8 cellular contexts compared by ENCODE assay signal in the genomic region with DNA sequence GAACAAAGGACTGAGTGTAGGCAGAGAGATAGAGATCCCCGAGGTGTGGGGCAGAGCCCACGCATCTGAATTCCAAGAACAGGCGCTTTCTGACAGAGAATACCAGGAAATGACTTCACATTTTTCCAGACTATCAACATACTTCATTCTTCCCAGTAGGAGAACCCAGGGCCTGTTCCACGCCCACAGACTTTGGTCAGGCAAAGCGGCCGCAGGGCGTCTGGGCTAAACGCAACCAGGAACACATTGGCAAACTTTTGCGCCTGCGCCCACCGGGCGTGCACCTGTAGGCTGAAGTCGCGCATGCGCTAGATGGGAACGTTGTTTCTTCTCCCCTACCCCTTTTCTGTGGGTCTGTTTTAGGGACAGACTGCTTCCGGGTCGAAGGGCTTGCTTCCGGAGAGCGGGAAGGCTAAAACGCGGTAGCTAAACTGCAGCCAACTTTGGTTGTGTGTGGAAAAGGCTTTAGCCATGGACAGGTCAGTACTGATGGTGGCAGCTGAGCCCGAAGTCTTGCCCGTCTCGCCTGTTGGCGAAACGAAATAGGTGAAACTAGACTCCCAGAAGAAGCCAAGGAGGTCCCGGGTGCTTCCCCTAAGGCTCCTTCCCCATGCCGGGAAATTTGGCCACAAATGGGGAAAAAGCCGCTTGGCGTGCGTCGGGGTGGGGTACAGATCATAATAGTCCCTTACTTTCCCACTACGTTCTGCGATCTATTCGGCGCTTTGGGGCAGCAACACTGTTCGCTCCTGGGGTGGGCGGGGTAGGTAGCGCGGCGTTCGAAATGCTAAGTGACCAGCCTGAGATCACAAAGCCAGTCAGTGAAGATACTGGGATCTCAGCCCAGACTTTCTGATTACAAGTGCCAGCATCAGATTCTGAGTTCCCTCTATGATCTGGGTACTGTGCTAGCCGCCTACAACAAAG. TPM values are rescaled to one million over a fixed set of nuclear protein-coding genes. Genes with fewer than 3 reads are reported as not detected.
DNase-seq lines count a peak whose midpoint lies in the region; ATAC-seq and TF ChIP-seq lines count a peak whose summit lies in the region.

A gene (plus strand): TSS at position 384 of the 927 bp plus-strand sequence. CDS start 88 bp downstream, at position 472.

- 0 out of 2 replicates have a peak, but pooled peaks cover 4% of the 10 kb centered on the region for H4K20me1 ChIP-seq in SU-DHL-6 (ENCODE audit: low read depth, low read length)

- ATAC-seq in HG02678 (IDR thresholded peaks at IDR 0.05; ENCODE audit: unreplicated experiment) = peak; percentile 98
- ATAC-seq in Right ventricle myocardium inferior = peak; percentile 99

- peak; percentile 67 for TF ChIP-seq EP300 in ovary (IDR thresholded peaks at IDR 0.05)

- H3K9me2 ChIP-seq in SU-DHL-6 (replicated peaks; ENCODE audit: insufficient read depth, low read length) = no peaks in the 10 kb centered on the region

- peaks cover 50% of the 10 kb centered on the region for H3K79me2 ChIP-seq in SU-DHL-6 (ENCODE audit: insufficient read depth, low read length)

- TF ChIP-seq CTCF in SU-DHL-6 (IDR thresholded peaks at IDR 0.05; ENCODE audit: insufficient read depth, low read length, poor library complexity, severe bottlenecking) (no peak), ovary (IDR thresholded peaks at IDR 0.05) (peak in 2 of 3 donors; percentile 17 to 38), thyroid gland (IDR thresholded peaks at IDR 0.05) (peak in 4 of 6 experiments; percentile 9 to 38 (median 28))

- 0 to 1% (median 1%) methylated on average over 44 of the region's 44 CpGs for WGBS in ovary, 3 donors
- WGBS in thyroid gland, 2 donors = 0 to 2% methylated on average over 33 to 40 of the region's 44 CpGs

- H3K9me3 ChIP-seq in SU-DHL-6 (ENCODE audit: insufficient read depth, low read length) (no peaks in the 10 kb centered on the region), ovary (no peaks in the 10 kb centered on the region), thyroid gland (no peaks in the 10 kb centered on the region)

- peak within 1 kb of the TSS; percentile 96 for H3K4me2 ChIP-seq in SU-DHL-6 (ENCODE audit: low read depth, low read length, poor library complexity, severe bottlenecking)

- H3K27ac ChIP-seq in SU-DHL-6 (ENCODE audit: low read depth, low read length) (0 out of 2 replicates have a peak within 1 kb of the TSS, but pooled peaks have one; percentile 22), ovary (peak within 1 kb of the TSS in 1 of 2 donors; percentile 62), thyroid gland (peak within 1 kb of the TSS; percentile 40 to 77 (median 75))

- intact Hi-C loops in Right ventricle myocardium inferior (cut with DNase I) (loop anchor here (1.0 to 2.0 kb wide), 3 partner anchors 60 to 281 kb away; a partner anchor contains a TSS), ovary (cut with DNase I) (loop anchor here in 2 of 4 donors (5.0 to 10.0 kb wide), 2 partner anchors 72 to 330 kb away; a partner anchor contains a TSS), thyroid gland (cut with DNase I) (loop anchor here (10.0 kb wide), 1 partner anchor 332 kb away; no protein-coding TSS in a partner anchor)

- no peaks in the 10 kb centered on the region for H3K27me3 ChIP-seq in SU-DHL-6 (ENCODE audit: low read length)
- H3K27me3 ChIP-seq in ovary = no peaks in the 10 kb centered on the region
- no peaks in the 10 kb centered on the region for H3K27me3 ChIP-seq in thyroid gland

- peak; percentile 91 for TF ChIP-seq POLR2A in GM10847 (IDR thresholded peaks at IDR 0.05; ENCODE audit: extremely low read depth, insufficient read length)
- TF ChIP-seq POLR2A in ovary (IDR thresholded peaks at IDR 0.05) = peak; percentile 54
- TF ChIP-seq POLR2A in thyroid gland (IDR thresholded peaks at IDR 0.05) = peak in 1 of 2 donors; percentile 72

- H3K36me3 ChIP-seq in SU-DHL-6 (ENCODE audit: low read length) (peaks cover 22% of the 10 kb centered on the region; the same call in 1 of the 2 replicates), ovary (no peaks in the 10 kb centered on the region), thyroid gland (peaks cover 0 to 4% of the 10 kb centered on the region in 2 donors)

- peak; percentile 100 for DNase-seq in NCI-H128 (lab: John Stamatoyannopoulos, UW; ENCODE audit: unreplicated experiment)
- DNase-seq in activated naive CD8-positive, alpha-beta T cell treated with anti-CD3 and anti-CD28 coated beads, Interleukin-2, amount 50 U/mL, for 16 hours (ENCODE audit: low read depth, low spot score) = peak; percentile 94
- peak; percentile 99 for DNase-seq in Right ventricle myocardium inferior (ENCODE audit: missing footprints)
- DNase-seq in ovary = peak; percentile 99 to 100 (median 99)
- peak; percentile 100 for DNase-seq in thyroid gland

- H3F3A ChIP-seq in SU-DHL-6 (ENCODE audit: insufficient read depth) = no peaks in the 10 kb centered on the region

- H3K4me3 ChIP-seq in SU-DHL-6 (ENCODE audit: insufficient read depth, low read length, poor library complexity, severe bottlenecking) (peak within 1 kb of the TSS; percentile 70), ovary (peak within 1 kb of the TSS; percentile 96), thyroid gland (replicated peaks in 1 of 3) (peak within 1 kb of the TSS; percentile 64 to 82 (median 78))

- peak within 1 kb of the TSS; percentile 65 for H2AFZ ChIP-seq in SU-DHL-6 (ENCODE audit: low read depth, low read length, severe bottlenecking)

- H3K9ac ChIP-seq in SU-DHL-6 (ENCODE audit: low read length) = peak within 1 kb of the TSS; percentile 85

- H3K4me1 ChIP-seq in ovary (ENCODE audit: insufficient read depth) (peaks cover 2% of the 10 kb centered on the region), thyroid gland (peaks cover 6 to 9% of the 10 kb centered on the region in 2 donors)

RNA-seq across cellular contexts. Expression of the gene that starts here (rescaled TPM):
- 19.1 TPM for total RNA-seq in Right ventricle myocardium inferior
- 10 to 100 TPM; 24.8 to 56.6 (median 46.9) TPM for total RNA-seq in ovary
- 10 to 100 TPM; 18.4 to 27.3 TPM for polyA plus RNA-seq in ovary
- 10 to 100 TPM; 36.1 to 83.6 (median 43.5) TPM for total RNA-seq in thyroid gland
